In the genomic region with DNA sequence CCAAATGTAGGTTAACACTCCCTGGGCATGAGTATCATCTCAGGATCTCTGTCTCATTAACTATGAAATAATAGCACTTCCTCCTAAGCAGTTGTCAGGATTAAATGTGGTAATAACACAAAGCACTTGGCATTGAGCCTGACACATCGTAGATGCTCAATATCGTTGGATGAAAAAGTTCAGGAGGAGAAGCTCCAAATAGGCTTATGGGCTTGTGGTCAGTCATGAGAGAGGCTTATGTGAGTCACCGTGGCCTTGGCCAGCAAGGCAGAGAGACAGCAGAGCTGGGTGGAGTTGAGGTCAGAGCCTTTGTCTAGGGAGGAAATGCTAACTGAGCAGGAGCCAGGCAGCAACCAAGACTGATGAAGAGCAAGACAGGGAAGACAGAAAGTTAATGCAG, we compare ENCODE assay signal across 9 cellular contexts.
A peak's percentile ranks its signal among the peaks of the same experiment; 100 is the strongest.
DNase-seq lines count a peak whose midpoint lies in the region; ATAC-seq, FAIRE-seq and TF ChIP-seq lines count a peak whose summit lies in the region.
"Had no signal": no experiment of that assay in that cellular context is flagged by ENCODE, and none has a peak within 500 bp of the region (broad histone marks: within the 10 kb centered on the region; RNA-seq: fewer than 3 reads in every experiment).

No MANE protein-coding gene starts in this region.

- TF ChIP-seq CTCF in stomach (IDR thresholded peaks at IDR 0.05) (no peak), GM13977 (IDR thresholded peaks at IDR 0.05; ENCODE audit: extremely low read depth, insufficient read depth, missing control alignments) (no peak)

- TF ChIP-seq POLR2A in H54 (IDR thresholded peaks at IDR 0.05; ENCODE audit: low read depth, low read length) (no peak), stomach (IDR thresholded peaks at IDR 0.05) (no peak)

- 33 to 58% (median 44%) methylated on average over 3 of the region's 3 CpGs for WGBS in stomach, 5 donors

- H3K27ac ChIP-seq in SJSA1, result no peak overlapping the region
- no peak overlapping the region for H3K27ac ChIP-seq in stomach

- TF ChIP-seq EP300 in stomach (IDR thresholded peaks at IDR 0.05), result no peak

- H3K27me3 ChIP-seq in SJSA1 (replicated peaks) (no peaks in the 10 kb centered on the region), stomach (no peaks in the 10 kb centered on the region)
- H3K27me3 ChIP-seq: Peyer's patch had no signal

- peak; percentile 96 for FAIRE-seq in H54 (lab: Jason Lieb, UNC)

- in situ Hi-C loops in GM13977 (cut with MboI; ENCODE audit: low pct_unique_long_range_greater_than_20kb, low sequenced_read_pairs, unreplicated experiment), result no loop called here

- DNase-seq in H54 (ENCODE audit: insufficient read length, low spot score) (peak; percentile 77), SJSA1 (ENCODE audit: low read depth in 1 of 2, low spot score in 2 of 2) (peak; percentile 60 to 78), glomerular endothelial cell (ENCODE audit: extremely low read depth, low read depth, low spot score) (peak; percentile 25), stomach (peak; percentile 38), putamen (ENCODE audit: low spot score) (no peak), nucleus accumbens (lab: John Stamatoyannopoulos, UW) (no peak), GM13977 (ENCODE audit: low spot score) (no peak)

- H3K9me3 ChIP-seq in SJSA1 (replicated peaks) (no peaks in the 10 kb centered on the region), stomach (no peaks in the 10 kb centered on the region)
- H3K9me3 ChIP-seq: Peyer's patch had no signal

- intact Hi-C loops in stomach (cut with DNase I; ENCODE audit: low total_unique reads), result no loop called here

- H3K4me1 ChIP-seq in SJSA1 (replicated peaks), result peaks cover 12% of the 10 kb centered on the region
- peaks cover 0 to 14% (median 0%) of the 10 kb centered on the region in 4 donors for H3K4me1 ChIP-seq in stomach
- H3K4me1 ChIP-seq: Peyer's patch had no signal

- H3K4me3 ChIP-seq in SJSA1 (no peak overlapping the region), stomach (no peak overlapping the region)
- H3K4me3 ChIP-seq: Peyer's patch had no signal

- ATAC-seq in HG03565 (IDR thresholded peaks at IDR 0.05; ENCODE audit: unreplicated experiment), result no peak

- no peaks in the 10 kb centered on the region for H3K36me3 ChIP-seq in SJSA1
- no peaks in the 10 kb centered on the region for H3K36me3 ChIP-seq in stomach
- H3K36me3 ChIP-seq: Peyer's patch had no signal

Comparison
In these comparisons a context has a peak if more than half of its experiments do, and no peak if none do; other contexts are left out.
1. DNase-seq: peak in H54 (single experiment), SJSA1 (2 of 2), glomerular endothelial cell (single experiment) and stomach (single experiment); none in putamen (single experiment), nucleus accumbens (0 of 56) and GM13977 (single experiment).